Comparison of ENCODE assay signal across 6 cellular contexts in the genomic region with DNA sequence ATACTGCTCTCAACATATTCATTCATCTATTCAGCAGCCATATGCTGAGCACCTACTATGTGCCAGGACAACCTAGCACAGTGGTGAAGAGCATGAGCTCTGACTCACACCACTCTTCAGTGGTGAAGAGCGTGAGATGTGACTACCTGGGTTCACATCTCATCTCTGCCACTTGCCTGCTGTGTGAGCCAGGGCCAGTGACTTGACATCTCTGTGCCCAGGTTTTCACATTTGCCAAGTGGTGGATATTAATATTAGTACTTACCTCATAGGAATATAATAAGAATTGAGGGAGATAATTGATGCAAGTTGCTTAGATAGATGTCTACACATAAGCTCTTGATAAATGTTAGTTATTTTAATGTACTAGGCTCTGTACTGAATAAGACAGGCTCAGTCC.
"Had no signal": no experiment of that assay in that cellular context is flagged by ENCODE, and none has a peak within 500 bp of the region (broad histone marks: within the 10 kb centered on the region; RNA-seq: fewer than 3 reads in every experiment).

No MANE protein-coding gene starts in this region.

- H3K27ac ChIP-seq: HL-60, KMS-11 had no signal

- FAIRE-seq: HTR-8/SVneo had no signal

- H3K4me2 ChIP-seq: KMS-11 had no signal

- H3K9ac ChIP-seq: KMS-11 had no signal

- DNase-seq: IMR-90, KBM-7, KG1 had no signal
